Comparison of ENCODE assay signal across 19 cellular contexts in the genomic region with DNA sequence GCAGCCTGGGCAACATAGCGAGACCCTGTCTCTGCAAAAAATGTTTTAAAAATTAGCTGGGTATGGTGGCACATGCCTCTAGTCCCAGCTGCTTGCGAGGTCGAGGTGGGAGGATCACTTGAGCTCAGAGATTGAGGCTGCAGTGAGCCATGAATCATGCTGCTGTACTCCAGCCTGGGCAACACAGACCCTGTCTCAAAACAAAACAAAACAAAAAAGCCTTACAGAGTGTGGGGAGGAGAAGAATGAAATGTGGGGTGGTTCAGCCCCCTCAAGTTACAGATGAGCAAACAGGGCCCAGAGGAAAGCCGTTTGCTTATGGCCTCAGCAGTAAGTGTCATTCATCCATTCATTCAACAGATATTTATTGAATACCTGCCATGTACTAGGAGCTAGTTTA. TPM values are rescaled to one million over a fixed set of nuclear protein-coding genes. Genes with fewer than 3 reads are reported as not detected.
DNase-seq lines count a peak whose midpoint lies in the region; ATAC-seq and TF ChIP-seq lines count a peak whose summit lies in the region.
"Had no signal": no experiment of that assay in that cellular context is flagged by ENCODE, and none has a peak within 500 bp of the region (broad histone marks: within the 10 kb centered on the region; RNA-seq: fewer than 3 reads in every experiment).

No MANE protein-coding gene starts in this region.

- no peaks in the 10 kb centered on the region for H3K9me3 ChIP-seq in lower lobe of right lung
- H3K9me3 ChIP-seq: psoas muscle had no signal

- DNase-seq in activated naive CD4-positive, alpha-beta T cell treated with anti-CD3 and anti-CD28 coated beads, Interleukin-2, amount 50 U/mL, for 72 hours (ENCODE audit: low spot score in 2 of 2) = no peak
- DNase-seq in activated naive CD4-positive, alpha-beta T cell (lab: John Stamatoyannopoulos, UW) = no peak
- DNase-seq in activated T-helper 2 cell treated with anti-CD3 and anti-CD28 coated beads, Interferon-gamma antibody, Interleukin-2, Interleukin-4, amounts not matched to agents 10 μg/mL and 5 μg/mL and 100 μg/mL, durations not matched to agents 14 hours and 24 hours and 36 hours (ENCODE audit: low spot score) = no peak
- peak; percentile 5 for DNase-seq in fibroblast of villous mesenchyme (ENCODE audit: low read depth)
- no peak for DNase-seq in lower lobe of right lung
- no peak for DNase-seq in progenitor cell of endocrine pancreas (ENCODE audit: low spot score, unreplicated experiment)
- DNase-seq: COR-L47; effector CD4-positive, alpha-beta T cell; KG1; naive B cell; NCI-H2227 treated with DMSO at 0.1 percent for 48 hours; psoas muscle; stimulated activated CD4-positive, alpha-beta T cell treated with anti-CD3 and anti-CD28 coated beads, Interleukin-15, amount 100 ng/mL, for 24 hours; substantia nigra; T-helper 17 cell had no signal

- ATAC-seq in activated naive CD4-positive, alpha-beta T cell treated with anti-CD3 and anti-CD28 coated beads, Interleukin-2, amount 50 U/mL, for 72 hours = peak; percentile 37 to 87
- ATAC-seq in lower lobe of right lung (no peak), HG02870 (IDR thresholded peaks at IDR 0.05; ENCODE audit: unreplicated experiment) (no peak)
- ATAC-seq: HCT116, psoas muscle, Right ventricle myocardium inferior, T-helper 17 cell had no signal

- H3K4me1 Mint-ChIP-seq in activated T-helper 2 cell treated with anti-CD3 and anti-CD28 coated beads, Interferon-gamma antibody, Interleukin-2, Interleukin-4, amounts not matched to agents 10 μg/mL and 5 μg/mL and 100 μg/mL, durations not matched to agents 14 hours and 24 hours and 36 hours (ENCODE audit: low read depth) = peaks cover 16% of the 10 kb centered on the region
- H3K4me1 Mint-ChIP-seq in stimulated activated naive CD8-positive, alpha-beta T cell treated with anti-CD3 and anti-CD28 coated beads, Interleukin-15, Interleukin-2, amounts not matched to agents 100 ng/mL and 50 ng/mL, for 24 hours (ENCODE audit: low read depth) = peaks cover 38% of the 10 kb centered on the region
- peaks cover 2% of the 10 kb centered on the region for H3K4me1 Mint-ChIP-seq in progenitor cell of endocrine pancreas (ENCODE audit: low read depth)

- intact Hi-C loops in activated T-helper 2 cell treated with anti-CD3 and anti-CD28 coated beads, Interferon-gamma antibody, Interleukin-2, Interleukin-4, amounts not matched to agents 10 μg/mL and 5 μg/mL and 100 μg/mL, durations not matched to agents 14 hours and 24 hours and 36 hours (cut with micrococcal nuclease) = no loop called here
- intact Hi-C loops in lower lobe of right lung (cut with DNase I) = no loop called here

- TF ChIP-seq CTCF in fibroblast of villous mesenchyme (IDR thresholded peaks at IDR 0.05; ENCODE audit: insufficient read depth, low read depth, low read length) (no peak), lower lobe of right lung (IDR thresholded peaks at IDR 0.05) (no peak), progenitor cell of endocrine pancreas (IDR thresholded peaks at IDR 0.05; ENCODE audit: unreplicated experiment) (no peak)

- no peaks in the 10 kb centered on the region for H3K27me3 Mint-ChIP-seq in activated T-helper 2 cell treated with anti-CD3 and anti-CD28 coated beads, Interferon-gamma antibody, Interleukin-2, Interleukin-4, amounts not matched to agents 10 μg/mL and 5 μg/mL and 100 μg/mL, durations not matched to agents 14 hours and 24 hours and 36 hours (ENCODE audit: low read depth)
- H3K27me3 Mint-ChIP-seq in stimulated activated naive CD8-positive, alpha-beta T cell treated with anti-CD3 and anti-CD28 coated beads, Interleukin-15, Interleukin-2, amounts not matched to agents 100 ng/mL and 50 ng/mL, for 24 hours = no peaks in the 10 kb centered on the region
- H3K27me3 Mint-ChIP-seq in progenitor cell of endocrine pancreas = no peaks in the 10 kb centered on the region
- H3K27me3 Mint-ChIP-seq: naive B cell, T-helper 17 cell had no signal

- H3K9me3 Mint-ChIP-seq in activated naive CD4-positive, alpha-beta T cell treated with anti-CD3 and anti-CD28 coated beads, Interleukin-2, amount 50 U/mL, for 72 hours = no peaks in the 10 kb centered on the region
- H3K9me3 Mint-ChIP-seq in activated T-helper 2 cell treated with anti-CD3 and anti-CD28 coated beads, Interferon-gamma antibody, Interleukin-2, Interleukin-4, amounts not matched to agents 10 μg/mL and 5 μg/mL and 100 μg/mL, durations not matched to agents 14 hours and 24 hours and 36 hours = no peaks in the 10 kb centered on the region
- H3K9me3 Mint-ChIP-seq in stimulated activated naive CD8-positive, alpha-beta T cell treated with anti-CD3 and anti-CD28 coated beads, Interleukin-15, Interleukin-2, amounts not matched to agents 100 ng/mL and 50 ng/mL, for 24 hours = no peaks in the 10 kb centered on the region
- no peaks in the 10 kb centered on the region for H3K9me3 Mint-ChIP-seq in progenitor cell of endocrine pancreas (ENCODE audit: low read depth)
- H3K9me3 Mint-ChIP-seq: naive B cell had no signal

- no peak overlapping the region for H3K4me3 ChIP-seq in fibroblast of villous mesenchyme (ENCODE audit: low read depth, low read length)
- H3K4me3 ChIP-seq in lower lobe of right lung = no peak overlapping the region
- H3K4me3 ChIP-seq: psoas muscle had no signal

- H3K27me3 ChIP-seq in lower lobe of right lung (ENCODE audit: low read depth) = no peaks in the 10 kb centered on the region

- no peaks in the 10 kb centered on the region for H3K4me1 ChIP-seq in lower lobe of right lung
- H3K4me1 ChIP-seq: psoas muscle had no signal

- peak overlapping the region; percentile 56 to 88 for H3K27ac Mint-ChIP-seq in activated naive CD4-positive, alpha-beta T cell treated with anti-CD3 and anti-CD28 coated beads, Interleukin-2, amount 50 U/mL, for 72 hours
- H3K27ac Mint-ChIP-seq in activated T-helper 2 cell treated with anti-CD3 and anti-CD28 coated beads, Interferon-gamma antibody, Interleukin-2, Interleukin-4, amounts not matched to agents 10 μg/mL and 5 μg/mL and 100 μg/mL, durations not matched to agents 14 hours and 24 hours and 36 hours = peak overlapping the region; percentile 46
- H3K27ac Mint-ChIP-seq in stimulated activated naive CD8-positive, alpha-beta T cell treated with anti-CD3 and anti-CD28 coated beads, Interleukin-15, Interleukin-2, amounts not matched to agents 100 ng/mL and 50 ng/mL, for 24 hours = peak overlapping the region; percentile 45
- no peak overlapping the region for H3K27ac Mint-ChIP-seq in progenitor cell of endocrine pancreas

- peaks cover 96% of the 10 kb centered on the region for H3K36me3 ChIP-seq in lower lobe of right lung

- H3K4me3 Mint-ChIP-seq in activated T-helper 2 cell treated with anti-CD3 and anti-CD28 coated beads, Interferon-gamma antibody, Interleukin-2, Interleukin-4, amounts not matched to agents 10 μg/mL and 5 μg/mL and 100 μg/mL, durations not matched to agents 14 hours and 24 hours and 36 hours (ENCODE audit: low read depth) = no peak overlapping the region
- H3K4me3 Mint-ChIP-seq in stimulated activated naive CD8-positive, alpha-beta T cell treated with anti-CD3 and anti-CD28 coated beads, Interleukin-15, Interleukin-2, amounts not matched to agents 100 ng/mL and 50 ng/mL, for 24 hours = no peak overlapping the region
- no peak overlapping the region for H3K4me3 Mint-ChIP-seq in progenitor cell of endocrine pancreas (ENCODE audit: low read depth)
- H3K4me3 Mint-ChIP-seq: naive B cell, T-helper 17 cell had no signal

- H3K36me3 Mint-ChIP-seq in activated naive CD4-positive, alpha-beta T cell treated with anti-CD3 and anti-CD28 coated beads, Interleukin-2, amount 50 U/mL, for 72 hours = peaks cover 21 to 40% of the 10 kb centered on the region in 2 donors
- peaks cover 80% of the 10 kb centered on the region for H3K36me3 Mint-ChIP-seq in activated T-helper 2 cell treated with anti-CD3 and anti-CD28 coated beads, Interferon-gamma antibody, Interleukin-2, Interleukin-4, amounts not matched to agents 10 μg/mL and 5 μg/mL and 100 μg/mL, durations not matched to agents 14 hours and 24 hours and 36 hours (ENCODE audit: low read depth)
- H3K36me3 Mint-ChIP-seq in stimulated activated naive CD8-positive, alpha-beta T cell treated with anti-CD3 and anti-CD28 coated beads, Interleukin-15, Interleukin-2, amounts not matched to agents 100 ng/mL and 50 ng/mL, for 24 hours (ENCODE audit: low read depth) = peaks cover 78% of the 10 kb centered on the region
- H3K36me3 Mint-ChIP-seq in progenitor cell of endocrine pancreas (ENCODE audit: insufficient read depth) = peaks cover 8% of the 10 kb centered on the region

- H3K27ac ChIP-seq in lower lobe of right lung = no peak overlapping the region
- H3K27ac ChIP-seq: psoas muscle had no signal

RNA-seq across cellular contexts. Expression of a gene that starts 40.7 kb away (rescaled TPM):
- total RNA-seq in activated naive CD4-positive, alpha-beta T cell treated with anti-CD3 and anti-CD28 coated beads, Interleukin-2, amount 50 U/mL, for 72 hours = 100 to 1,000 TPM; 154 to 197 TPM
- 190 and 199 TPM in 2 replicates for total RNA-seq in activated T-helper 2 cell treated with anti-CD3 and anti-CD28 coated beads, Interferon-gamma antibody, Interleukin-2, Interleukin-4, amounts not matched to agents 10 μg/mL and 5 μg/mL and 100 μg/mL, durations not matched to agents 14 hours and 24 hours and 36 hours
- total RNA-seq in fibroblast of villous mesenchyme = 3.2 and 6.9 TPM in 2 replicates
- total RNA-seq in lower lobe of right lung = 140 TPM
- total RNA-seq in progenitor cell of endocrine pancreas = 26.7 and 29.6 TPM in 2 replicates

Comparison
In these comparisons a context has a peak if more than half of its experiments do, and no peak if none do; other contexts are left out.
1. ATAC-seq: peak in activated naive CD4-positive, alpha-beta T cell treated with anti-CD3 and anti-CD28 coated beads, Interleukin-2, amount 50 U/mL, for 72 hours (2 of 2); none in lower lobe of right lung (0 of 2) and HG02870 (single experiment).